Comparison of ENCODE assay signal across 19 cellular contexts in the genomic region with DNA sequence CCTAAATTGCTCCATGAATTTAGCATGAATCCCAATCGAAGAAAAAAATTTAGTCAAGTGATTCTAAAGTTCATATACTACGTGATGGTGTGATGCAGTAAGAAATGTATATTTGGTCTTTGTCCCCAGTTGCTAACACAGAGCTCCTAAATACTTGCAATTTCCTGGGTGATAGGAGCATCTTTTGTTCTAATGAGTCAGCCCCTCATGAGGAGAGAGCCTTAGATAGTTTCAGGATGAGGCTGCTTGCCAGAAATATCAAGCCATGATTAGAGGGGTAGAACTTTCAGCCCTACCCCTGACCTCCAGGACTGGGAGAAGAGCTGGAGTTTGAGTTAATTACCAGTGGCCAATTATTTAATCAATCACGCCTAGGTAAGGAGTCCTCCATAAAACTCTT.
"Had no signal": no experiment of that assay in that cellular context is flagged by ENCODE, and none has a peak within 500 bp of the region (broad histone marks: within the 10 kb centered on the region; RNA-seq: fewer than 3 reads in every experiment).

No MANE protein-coding gene starts in this region.

- DNase-seq: activated CD4-positive, alpha-beta T cell treated with anti-CD3 and anti-CD28 coated beads for 4 hours; activated CD4-positive, alpha-beta T cell treated with anti-CD3 and anti-CD28 coated beads, Interleukin-2, amount 50 U/mL, for 4 hours; activated naive CD4-positive, alpha-beta T cell; activated T-cell treated with anti-CD3 and anti-CD28 coated beads for 4 hours; activated T-cell treated with anti-CD3 and anti-CD28 coated beads, Interleukin-2, amount 50 U/mL, for 72 hours; left cardiac atrium; left ventricle myocardium superior; naive thymus-derived CD4-positive, alpha-beta T cell; ovary; right lobe of liver; stimulated activated CD4-positive, alpha-beta T cell treated with anti-CD3 and anti-CD28 coated beads, Interleukin-12 subunit alpha, Interleukin-12 subunit beta, amount 100 ng/mL, for 4 hours; stimulated activated CD4-positive, alpha-beta T cell treated with anti-CD3 and anti-CD28 coated beads, Interleukin-4, amount 100 ng/mL, for 1 hour; upper lobe of right lung had no signal

- H3K27me3 Mint-ChIP-seq: brain had no signal

- H3K4me3 ChIP-seq: ovary, right lobe of liver, skin epidermis, upper lobe of right lung had no signal

- H3K4me1 ChIP-seq: right lobe of liver, upper lobe of right lung had no signal

- H3K27me3 ChIP-seq: ovary, right lobe of liver, upper lobe of right lung had no signal

- H3K27ac ChIP-seq: ovary, right lobe of liver, skin epidermis, upper lobe of right lung, VCaP had no signal

- H3K27ac Mint-ChIP-seq: activated naive CD4-positive, alpha-beta T cell treated with anti-CD3 and anti-CD28 coated beads, Interleukin-2, amount 50 U/mL, for 72 hours; activated T-cell treated with anti-CD3 and anti-CD28 coated beads, Interleukin-2, amount 50 U/mL, for 72 hours; brain; naive thymus-derived CD4-positive, alpha-beta T cell; progenitor cell of endocrine pancreas; stimulated activated naive CD8-positive, alpha-beta T cell treated with anti-CD3 and anti-CD28 coated beads, Interleukin-15, Interleukin-2, amounts not matched to agents 100 ng/mL and 50 ng/mL, for 24 hours had no signal

- H3K4me3 Mint-ChIP-seq: activated T-cell treated with anti-CD3 and anti-CD28 coated beads, Interleukin-2, amount 50 U/mL, for 72 hours; brain; naive thymus-derived CD4-positive, alpha-beta T cell; stimulated activated naive CD8-positive, alpha-beta T cell treated with anti-CD3 and anti-CD28 coated beads, Interleukin-15, Interleukin-2, amounts not matched to agents 100 ng/mL and 50 ng/mL, for 24 hours had no signal

- H3K9me3 ChIP-seq: ovary, right lobe of liver, upper lobe of right lung had no signal

- H3K36me3 Mint-ChIP-seq: brain had no signal

- H3K36me3 ChIP-seq: ovary, right lobe of liver, upper lobe of right lung had no signal

- ATAC-seq: activated T-cell treated with anti-CD3 and anti-CD28 coated beads, Interleukin-2, amount 50 U/mL, for 72 hours; left cardiac atrium; left ventricle myocardium superior; naive thymus-derived CD4-positive, alpha-beta T cell; right lobe of liver; upper lobe of right lung had no signal
